ENCODE assay signal across 8 cellular contexts in the genomic region with DNA sequence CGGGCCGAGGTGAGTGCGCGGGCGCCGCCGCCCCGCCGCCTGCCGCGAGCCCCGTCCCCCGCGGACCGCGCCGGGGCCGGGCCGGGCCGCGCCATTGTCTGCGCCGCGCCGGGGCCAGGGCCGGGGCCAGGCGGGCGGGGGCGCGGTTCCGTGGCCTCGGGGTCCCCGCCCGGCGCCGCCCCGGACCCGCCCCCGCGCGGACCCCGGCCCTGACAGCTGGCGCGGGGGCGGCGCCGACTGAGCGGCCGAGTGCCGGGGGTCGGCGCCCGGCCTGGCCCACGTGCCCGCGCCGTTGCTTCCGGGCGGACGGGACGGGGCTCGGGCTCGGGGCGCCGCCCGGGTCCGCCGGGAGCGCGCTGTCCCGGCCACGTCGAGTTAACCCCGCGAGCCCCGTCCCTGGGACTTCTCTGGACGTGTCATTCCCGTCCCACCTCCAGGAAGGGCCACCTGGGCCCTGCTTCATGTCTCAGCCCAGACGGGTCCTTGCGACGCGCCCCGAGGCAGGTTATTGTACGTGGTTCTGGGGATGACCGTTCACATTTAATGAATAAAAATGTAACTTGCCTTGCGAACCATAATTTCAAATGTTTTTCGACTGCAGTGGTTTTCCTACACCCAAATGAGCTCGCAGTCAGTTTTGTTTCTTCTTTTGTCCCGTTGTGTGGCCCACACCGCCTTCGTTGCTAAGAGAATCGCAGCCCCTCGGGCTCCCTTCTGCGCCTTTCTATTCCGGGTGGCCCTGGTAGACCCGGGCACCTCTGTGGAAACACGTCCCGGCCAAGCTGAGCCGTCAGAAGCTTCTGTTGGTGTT. TPM values are rescaled to one million over a fixed set of nuclear protein-coding genes. Genes with fewer than 3 reads are reported as not detected.
DNase-seq lines count a peak whose midpoint lies in the region; ATAC-seq and TF ChIP-seq lines count a peak whose summit lies in the region.

No MANE protein-coding gene starts in this region.

- H3K9me3 ChIP-seq in BE2C = no peaks in the 10 kb centered on the region
- no peaks in the 10 kb centered on the region for H3K9me3 ChIP-seq in colonic mucosa
- H3K9me3 ChIP-seq in upper lobe of left lung = no peaks in the 10 kb centered on the region

- H3K27ac ChIP-seq in colonic mucosa (peak overlapping the region; percentile 56), upper lobe of left lung (peak overlapping the region; percentile 63 to 82 (median 78))

- 1 to 2% methylated on average over 23 to 24 of the region's 99 CpGs for WGBS in upper lobe of left lung, 2 donors

- intact Hi-C loops in colonic mucosa (cut with DNase I) = loop anchor here (2.0 kb wide), 1 partner anchor 27 kb away; the partner anchor contains the start of gene BRD1

- H3K4me3 ChIP-seq in BE2C (ENCODE audit: low read depth, low read length) (peak overlapping the region; percentile 86), colonic mucosa (peak overlapping the region; percentile 61), upper lobe of left lung (peak overlapping the region; percentile 65 to 82 (median 78))

- no peak for TF ChIP-seq EP300 in upper lobe of left lung (IDR thresholded peaks at IDR 0.05)

- TF ChIP-seq POLR2A in upper lobe of left lung (IDR thresholded peaks at IDR 0.05) = peak in 2 of 4 donors; percentile 15 to 32

- peaks cover 10% of the 10 kb centered on the region for H3K36me3 ChIP-seq in BE2C
- no peaks in the 10 kb centered on the region for H3K36me3 ChIP-seq in colonic mucosa
- no peaks in the 10 kb centered on the region for H3K36me3 ChIP-seq in upper lobe of left lung

- peak; percentile 17 for ATAC-seq in GM18519 (IDR thresholded peaks at IDR 0.05; ENCODE audit: low FRiP score, unreplicated experiment)
- ATAC-seq in HG03039 (IDR thresholded peaks at IDR 0.05; ENCODE audit: unreplicated experiment) = peak; percentile 20
- ATAC-seq in upper lobe of left lung (ENCODE audit: low FRiP score in 2 of 2) = no peak

- peak; percentile 53 for DNase-seq in BE2C
- peak; percentile 30 for DNase-seq in RPMI7951 (ENCODE audit: low read depth)
- peak; percentile 61 for DNase-seq in colonic mucosa
- peak; percentile 43 to 44 for DNase-seq in lung microvascular endothelial cell (ENCODE audit: low read depth in 2 of 2)
- peak in 1 of 2 donors; percentile 39 for DNase-seq in upper lobe of left lung
- DNase-seq in GM13977 (ENCODE audit: low spot score) = no peak

- H3K4me1 ChIP-seq in BE2C = no peaks in the 10 kb centered on the region; the same call in 1 of the 2 replicates
- no peaks in the 10 kb centered on the region for H3K4me1 ChIP-seq in colonic mucosa
- H3K4me1 ChIP-seq in upper lobe of left lung = peaks cover 31 to 55% (median 34%) of the 10 kb centered on the region in 4 donors

- in situ Hi-C loops in GM13977 (cut with MboI; ENCODE audit: low pct_unique_long_range_greater_than_20kb, low sequenced_read_pairs, unreplicated experiment) = no loop called here

- no peak for TF ChIP-seq CTCF in BE2C (IDR thresholded peaks at IDR 0.05; ENCODE audit: low read depth, low read length)
- no peak for TF ChIP-seq CTCF in colonic mucosa (IDR thresholded peaks at IDR 0.05)
- no peak for TF ChIP-seq CTCF in upper lobe of left lung (IDR thresholded peaks at IDR 0.05)
- TF ChIP-seq CTCF in GM13977 (IDR thresholded peaks at IDR 0.05; ENCODE audit: extremely low read depth, insufficient read depth, missing control alignments) = no peak

- H3K9ac ChIP-seq in colonic mucosa (ENCODE audit: low read depth in 2 of 2, low read length in 2 of 2) = peak overlapping the region; percentile 86 to 88

- H3K27me3 ChIP-seq in BE2C (peaks cover 16% of the 10 kb centered on the region), colonic mucosa (peaks cover 13% of the 10 kb centered on the region), upper lobe of left lung (peaks cover 0 to 11% (median 3%) of the 10 kb centered on the region in 4 donors)

RNA-seq across cellular contexts. Expression of gene ZBED4, which starts 0.5 kb away (rescaled TPM):
- 31.0 TPM for polyA plus RNA-seq in BE2C (2012; ENCODE audit: insufficient read depth, insufficient read length, low read depth)
- total RNA-seq in RPMI7951 (2014; rRNA removed; shearing (Covaris generic)) = 7.3 and 7.7 TPM in 2 replicates
- total RNA-seq in colonic mucosa = 10 to 100 TPM; 16.2 to 19.9 TPM
- total RNA-seq in lung microvascular endothelial cell = 8.7 and 13.5 TPM in 2 replicates
- 10 to 100 TPM; 10.8 to 19.9 (median 15.5) TPM for total RNA-seq in upper lobe of left lung

RNA-seq across cellular contexts. Expression of gene BRD1, which starts 26.5 kb away (rescaled TPM):
- 61.6 TPM for polyA plus RNA-seq in BE2C (2012; ENCODE audit: insufficient read depth, insufficient read length, low read depth)
- 7.2 and 8.2 TPM in 2 replicates for total RNA-seq in RPMI7951 (2014; rRNA removed; shearing (Covaris generic))
- total RNA-seq in colonic mucosa = 10 to 100 TPM; 32.7 to 37.7 TPM
- total RNA-seq in lung microvascular endothelial cell = 15.3 and 23.6 TPM in 2 replicates
- total RNA-seq in upper lobe of left lung = 100 to 1,000 TPM in 1 of 6 donors, 10 to 100 TPM in 5; 38.9 to 141 (median 43.0) TPM

Comparison
In these comparisons a context has a peak if more than half of its experiments do, and no peak if none do; other contexts are left out.
1. ATAC-seq: peak in GM18519 (single experiment) and HG03039 (single experiment); none in upper lobe of left lung (0 of 2).
2. Peak in every context shown above with its lines, with median percentiles within 50 percentile points of each other: H3K4me3 ChIP-seq.